ENCODE assay signal across 17 cellular contexts in genomic region chr14:100536141-100536540, GRCh38. TPM values are rescaled to one million over a fixed set of nuclear protein-coding genes. Genes with fewer than 3 reads are reported as not detected.
DNase-seq lines count a peak whose midpoint lies in the region; ATAC-seq and TF ChIP-seq lines count a peak whose summit lies in the region.
"Had no signal": no experiment of that assay in that cellular context is flagged by ENCODE, and none has a peak within 500 bp of the region (broad histone marks: within the 10 kb centered on the region; RNA-seq: fewer than 3 reads in every experiment).

No MANE protein-coding gene starts in this region.

- H3K27me3 Mint-ChIP-seq in type B pancreatic cell, result no peaks in the 10 kb centered on the region
- H3K27me3 Mint-ChIP-seq: CD8-positive, alpha-beta memory T cell had no signal

- H3K9me3 Mint-ChIP-seq in type B pancreatic cell, result no peaks in the 10 kb centered on the region
- H3K9me3 Mint-ChIP-seq: activated naive CD4-positive, alpha-beta T cell treated with anti-CD3 and anti-CD28 coated beads, Interleukin-2, amount 50 U/mL, for 72 hours; CD8-positive, alpha-beta memory T cell; natural killer cell treated with Interleukin-12 subunit alpha and Interleukin-12 subunit beta and Interleukin-15 and Interleukin-18, amount 100 ng/mL, for 72 hours had no signal

- 80% methylated on average over 8 of the region's 8 CpGs for WGBS in esophagus muscularis mucosa

- H3K4me3 ChIP-seq in left lung (no peak overlapping the region), esophagus muscularis mucosa (no peak overlapping the region)
- H3K4me3 ChIP-seq: coronary artery, psoas muscle had no signal

- H3K27me3 ChIP-seq in left lung, result no peaks in the 10 kb centered on the region
- H3K27me3 ChIP-seq in esophagus muscularis mucosa, result no peaks in the 10 kb centered on the region

- DNase-seq in Right ventricle myocardium superior (peak; percentile 13), left cardiac atrium (no peak), NCI-H1694 treated with DMSO at 0.1 percent for 48 hours (lab: John Stamatoyannopoulos, UW) (peak; percentile 90), left lung (peak; percentile 15 to 43), type B pancreatic cell (ENCODE audit: extremely low spot score, unreplicated experiment) (peak; percentile 64), esophagus muscularis mucosa (ENCODE audit: extremely low spot score) (no peak), NCI-H524 treated with DMSO at 0.1 percent for 48 hours (lab: John Stamatoyannopoulos, UW) (no peak)
- DNase-seq: DMS53, MM.1S, NCI-H187 had no signal

- H3K4me1 ChIP-seq in left lung, result peaks cover 14 to 23% of the 10 kb centered on the region in 2 donors
- H3K4me1 ChIP-seq in esophagus muscularis mucosa, result peaks cover 8 to 33% (median 26%) of the 10 kb centered on the region in 4 donors
- H3K4me1 ChIP-seq: psoas muscle had no signal

- TF ChIP-seq CTCF in left lung (IDR thresholded peaks at IDR 0.05) (no peak), type B pancreatic cell (conservative IDR thresholded peaks at IDR 0.05) (no peak), esophagus muscularis mucosa (IDR thresholded peaks at IDR 0.05) (no peak)

- peaks cover 0 to 20% of the 10 kb centered on the region in 2 donors for H3K36me3 ChIP-seq in left lung
- peaks cover 0 to 7% (median 1%) of the 10 kb centered on the region in 4 donors for H3K36me3 ChIP-seq in esophagus muscularis mucosa

- ATAC-seq in Right ventricle myocardium superior (ENCODE audit: poor library complexity) (no peak), left cardiac atrium (no peak), left lung (no peak), GM21390 (IDR thresholded peaks at IDR 0.05; ENCODE audit: unreplicated experiment) (no peak)
- ATAC-seq: activated naive CD4-positive, alpha-beta T cell treated with anti-CD3 and anti-CD28 coated beads, Interleukin-2, amount 50 U/mL, for 72 hours; natural killer cell treated with Interleukin-12 subunit alpha and Interleukin-12 subunit beta and Interleukin-15 and Interleukin-18, amount 100 ng/mL, for 72 hours; psoas muscle had no signal

- H3K4me1 Mint-ChIP-seq in type B pancreatic cell (ENCODE audit: unreplicated experiment), result peaks cover 18% of the 10 kb centered on the region

- H3K4me3 Mint-ChIP-seq in type B pancreatic cell, result no peak overlapping the region
- H3K4me3 Mint-ChIP-seq: CD8-positive, alpha-beta memory T cell; natural killer cell treated with Interleukin-12 subunit alpha and Interleukin-12 subunit beta and Interleukin-15 and Interleukin-18, amount 100 ng/mL, for 72 hours had no signal

- no peak for TF ChIP-seq POLR2A in esophagus muscularis mucosa (IDR thresholded peaks at IDR 0.05; ENCODE audit: low read depth)

- no peak for TF ChIP-seq EP300 in esophagus muscularis mucosa (IDR thresholded peaks at IDR 0.05)

- H3K9me3 ChIP-seq in left lung (no peaks in the 10 kb centered on the region), esophagus muscularis mucosa (no peaks in the 10 kb centered on the region)
- H3K9me3 ChIP-seq: psoas muscle had no signal

- intact Hi-C loops in Right ventricle myocardium superior (cut with DNase I), result no loop called here
- intact Hi-C loops in left cardiac atrium (cut with DNase I), result no loop called here
- intact Hi-C loops in left lung (cut with DNase I), result no loop called here
- intact Hi-C loops in esophagus muscularis mucosa (cut with DNase I), result no loop called here

- no peaks in the 10 kb centered on the region for H3K36me3 Mint-ChIP-seq in type B pancreatic cell
- H3K36me3 Mint-ChIP-seq: activated naive CD4-positive, alpha-beta T cell treated with anti-CD3 and anti-CD28 coated beads, Interleukin-2, amount 50 U/mL, for 72 hours; natural killer cell treated with Interleukin-12 subunit alpha and Interleukin-12 subunit beta and Interleukin-15 and Interleukin-18, amount 100 ng/mL, for 72 hours had no signal

- H3K27ac ChIP-seq in left lung, result no peak overlapping the region
- H3K27ac ChIP-seq in esophagus muscularis mucosa (replicated peaks in 1 of 4), result peak overlapping the region in 1 of 4 donors; percentile 3
- H3K27ac ChIP-seq: coronary artery, psoas muscle, RWPE1 had no signal

- H3K27ac Mint-ChIP-seq in type B pancreatic cell, result no peak overlapping the region
- H3K27ac Mint-ChIP-seq: activated naive CD4-positive, alpha-beta T cell treated with anti-CD3 and anti-CD28 coated beads, Interleukin-2, amount 50 U/mL, for 72 hours; natural killer cell treated with Interleukin-12 subunit alpha and Interleukin-12 subunit beta and Interleukin-15 and Interleukin-18, amount 100 ng/mL, for 72 hours had no signal

RNA-seq across cellular contexts. Expression of gene BEGAIN, which starts 51.1 kb away (rescaled TPM):
- 0.46 TPM for total RNA-seq in Right ventricle myocardium superior
- total RNA-seq in left cardiac atrium, result 1 to 10 TPM; 1.7 to 2.1 TPM
- total RNA-seq in left lung, result 1 to 10 TPM; 1.3 to 1.5 TPM
- total RNA-seq in type B pancreatic cell (ENCODE audit: low replicate concordance), result 1.9 and 3.0 TPM in 2 replicates
- 1 to 10 TPM; 3.5 to 7.1 (median 6.6) TPM for total RNA-seq in esophagus muscularis mucosa
- total RNA-seq: natural killer cell treated with Interleukin-12 subunit alpha and Interleukin-12 subunit beta and Interleukin-15 and Interleukin-18, amount 100 ng/mL, for 72 hours had no signal

Comparison
In these comparisons a context has a peak if more than half of its experiments do, and no peak if none do; other contexts are left out.
1. DNase-seq: peak in Right ventricle myocardium superior (single experiment), NCI-H1694 treated with DMSO at 0.1 percent for 48 hours (single experiment), left lung (2 of 2) and type B pancreatic cell (single experiment); none in left cardiac atrium (single experiment), esophagus muscularis mucosa (single experiment) and NCI-H524 treated with DMSO at 0.1 percent for 48 hours (single experiment).